ENCODE assay signal across 18 cellular contexts in genomic region chr7:105036217-105037168, GRCh38. TPM values are rescaled to one million over a fixed set of nuclear protein-coding genes. Genes with fewer than 3 reads are reported as not detected.
DNase-seq lines count a peak whose midpoint lies in the region; ATAC-seq, FAIRE-seq and TF ChIP-seq lines count a peak whose summit lies in the region.
"Had no signal": no experiment of that assay in that cellular context is flagged by ENCODE, and none has a peak within 500 bp of the region (broad histone marks: within the 10 kb centered on the region; RNA-seq: fewer than 3 reads in every experiment).

No MANE protein-coding gene starts in this region.

- no peaks in the 10 kb centered on the region for H3K9me3 Mint-ChIP-seq in activated T-cell treated with anti-CD3 and anti-CD28 coated beads, Interleukin-2, amount 50 U/mL, for 24 hours
- no peaks in the 10 kb centered on the region for H3K9me3 Mint-ChIP-seq in stimulated activated effector memory CD8-positive, alpha-beta T cell treated with anti-CD3 and anti-CD28 coated beads, Interleukin-12 subunit alpha, Interleukin-12 subunit beta, amount 100 ng/mL, for 72 hours
- H3K9me3 Mint-ChIP-seq: activated T-helper 2 cell treated with anti-CD3 and anti-CD28 coated beads, Interferon-gamma antibody, Interleukin-2, Interleukin-4, amounts not matched to agents 10 μg/mL and 5 μg/mL and 100 μg/mL, durations not matched to agents 14 hours and 24 hours and 36 hours; WTC11 had no signal

- no peaks in the 10 kb centered on the region for H3K27me3 Mint-ChIP-seq in activated T-cell treated with anti-CD3 and anti-CD28 coated beads, Interleukin-2, amount 50 U/mL, for 24 hours

- ATAC-seq in K562, result peak; percentile 13
- peak; percentile 61 for ATAC-seq in stimulated activated effector memory CD8-positive, alpha-beta T cell treated with anti-CD3 and anti-CD28 coated beads, Interleukin-12 subunit alpha, Interleukin-12 subunit beta, amount 100 ng/mL, for 72 hours
- ATAC-seq in left lung, result no peak
- ATAC-seq in GM18909 (IDR thresholded peaks at IDR 0.05; ENCODE audit: poor library complexity, unreplicated experiment), result no peak
- ATAC-seq: WTC11 had no signal

- H3K27me3 ChIP-seq in K562 (ENCODE audit: control insufficient read depth in 2 of 2, insufficient read depth in 2 of 2, low read length in 2 of 2) (no peaks in the 10 kb centered on the region), left lung (no peaks in the 10 kb centered on the region)
- H3K27me3 ChIP-seq: ascending aorta, spleen, suprapubic skin had no signal

- no TSS peak for BruUV-seq in K562 (replicated peaks; lab: Mats Ljungman, UMichigan)

- no peak overlapping the region; a peak in 1 of 4 replicates for H3K9ac ChIP-seq in K562 (ENCODE audit: insufficient read depth in 1 of 2, low read depth in 2 of 2, low read length in 2 of 2)

- no peak overlapping the region for H3K27ac ChIP-seq in K562 (ENCODE audit: extremely low read depth, low read depth, low read length)
- no peak overlapping the region for H3K27ac ChIP-seq in left lung
- H3K27ac ChIP-seq: suprapubic skin had no signal

- peaks cover 63% of the 10 kb centered on the region for H3K4me1 Mint-ChIP-seq in activated T-cell treated with anti-CD3 and anti-CD28 coated beads, Interleukin-2, amount 50 U/mL, for 24 hours (ENCODE audit: low read depth)
- peaks cover 49% of the 10 kb centered on the region for H3K4me1 Mint-ChIP-seq in stimulated activated effector memory CD8-positive, alpha-beta T cell treated with anti-CD3 and anti-CD28 coated beads, Interleukin-12 subunit alpha, Interleukin-12 subunit beta, amount 100 ng/mL, for 72 hours

- H3K9me3 ChIP-seq in K562 (replicated peaks; ENCODE audit: control insufficient read depth, insufficient read depth, low read depth, low read length) (no peaks in the 10 kb centered on the region), left lung (no peaks in the 10 kb centered on the region)
- H3K9me3 ChIP-seq: ascending aorta, spleen, suprapubic skin had no signal

- DNase-seq in activated T-cell treated with anti-CD3 and anti-CD28 coated beads, Interleukin-2, amount 50 U/mL, for 24 hours, result no peak
- DNase-seq in activated T-cell treated with anti-CD3 and anti-CD28 coated beads, Interleukin-2, amount 50 U/mL, for 48 hours, result no peak
- peak; percentile 17 for DNase-seq in NCI-H2171 (lab: John Stamatoyannopoulos, UW)
- DNase-seq in K562 (ENCODE audit: extremely low read depth in 1 of 4, low spot score in 3 of 4), result no peak
- no peak for DNase-seq in stimulated activated effector memory CD8-positive, alpha-beta T cell treated with anti-CD3 and anti-CD28 coated beads, Interleukin-12 subunit alpha, Interleukin-12 subunit beta, amount 100 ng/mL, for 72 hours (ENCODE audit: low spot score in 2 of 2)
- DNase-seq in medulla oblongata (ENCODE audit: extremely low spot score), result no peak
- no peak for DNase-seq in left lung
- DNase-seq: dermis blood vessel endothelial cell, DMS79, NCI-H2107, nucleus accumbens, spleen had no signal

- whole genome bisulfite sequencing in K562 (ENCODE audit: insufficient coverage, low coverage, missing lambda C conversion rate), result 67% methylated on average over 5 of the region's 5 CpGs

- no peak overlapping the region for H3K4me3 Mint-ChIP-seq in activated T-cell treated with anti-CD3 and anti-CD28 coated beads, Interleukin-2, amount 50 U/mL, for 24 hours
- H3K4me3 Mint-ChIP-seq in stimulated activated effector memory CD8-positive, alpha-beta T cell treated with anti-CD3 and anti-CD28 coated beads, Interleukin-12 subunit alpha, Interleukin-12 subunit beta, amount 100 ng/mL, for 72 hours, result peak overlapping the region; percentile 30
- H3K4me3 Mint-ChIP-seq: WTC11 had no signal

- no peak for TF ChIP-seq POLR2A in K562 (conservative IDR thresholded peaks at IDR 0.05)

- 0 out of 2 replicates have a peak overlapping the region, but pooled peaks have one; percentile 4 for H3K4me2 ChIP-seq in K562 (ENCODE audit: insufficient read depth, low read length)

- H2AFZ ChIP-seq in K562 (ENCODE audit: low read depth, low read length), result no peak overlapping the region

- TF ChIP-seq CTCF in K562 (IDR thresholded peaks at IDR 0.05 in 2 of 3, conservative IDR thresholded peaks at IDR 0.05 in 1 of 3; ENCODE audit: insufficient read depth in 2 of 3, low read depth in 1 of 3, low read length in 3 of 3) (no peak), left lung (IDR thresholded peaks at IDR 0.05) (no peak)

- no peak for TF ChIP-seq RAD21 in K562 (CRISPR knock-in tag; conservative IDR thresholded peaks at IDR 0.05 in 1 of 2, IDR thresholded peaks at IDR 0.05 in 1 of 2)

- peaks cover 37% of the 10 kb centered on the region for H3K36me3 ChIP-seq in K562 (ENCODE audit: control insufficient read depth, insufficient read depth, low read length)
- peaks cover 0 to 10% of the 10 kb centered on the region in 2 donors for H3K36me3 ChIP-seq in left lung

- POLR2A ChIA-PET in K562 (lab: Yijun Ruan, JAX), result interaction anchor here (0.6 to 2.4 kb wide), 11 partner anchors 8 to 50 kb away, joined by 3 to 9 read pairs (median 3); no protein-coding TSS in a partner anchor

- no peak for TF ChIP-seq EP300 in K562 (IDR thresholded peaks at IDR 0.05; ENCODE audit: low read length)

- H3K27ac Mint-ChIP-seq in activated T-cell treated with anti-CD3 and anti-CD28 coated beads, Interleukin-2, amount 50 U/mL, for 24 hours, result peak overlapping the region; percentile 76
- peak overlapping the region; percentile 71 for H3K27ac Mint-ChIP-seq in stimulated activated effector memory CD8-positive, alpha-beta T cell treated with anti-CD3 and anti-CD28 coated beads, Interleukin-12 subunit alpha, Interleukin-12 subunit beta, amount 100 ng/mL, for 72 hours

- CTCF ChIA-PET in K562 (lab: Yijun Ruan, JAX; ENCODE audit: low intra/inter-chr PET ratio), result no interaction called here

- H3K4me3 ChIP-seq in K562 (no peak overlapping the region), left lung (no peak overlapping the region)
- H3K4me3 ChIP-seq: ascending aorta, lung, spleen, suprapubic skin had no signal

- H3K9me1 ChIP-seq in K562 (ENCODE audit: control insufficient read depth, insufficient read depth, low read length), result no peaks in the 10 kb centered on the region

- peaks cover 96% of the 10 kb centered on the region for H3K79me2 ChIP-seq in K562 (ENCODE audit: control insufficient read depth, insufficient read depth, low read length)

- intact Hi-C loops in K562 (cut with micrococcal nuclease) (no loop called here), left lung (cut with DNase I) (no loop called here)

- H3K4me1 ChIP-seq in K562 (replicated peaks in 1 of 2; ENCODE audit: control insufficient read depth in 2 of 2, insufficient read depth in 2 of 2, low read length in 2 of 2) (peaks cover 11 to 14% of the 10 kb centered on the region in 2 experiments; a peak in 3 of 5 replicates), left lung (peaks cover 8 to 85% of the 10 kb centered on the region in 2 donors)

- in situ Hi-C loops in K562 (cut with MboI), result no loop called here

- H3K36me3 Mint-ChIP-seq in activated T-cell treated with anti-CD3 and anti-CD28 coated beads, Interleukin-2, amount 50 U/mL, for 24 hours (ENCODE audit: low read depth), result peaks cover 65% of the 10 kb centered on the region
- H3K36me3 Mint-ChIP-seq in stimulated activated effector memory CD8-positive, alpha-beta T cell treated with anti-CD3 and anti-CD28 coated beads, Interleukin-12 subunit alpha, Interleukin-12 subunit beta, amount 100 ng/mL, for 72 hours, result peaks cover 95% of the 10 kb centered on the region

- FAIRE-seq in K562 (lab: Jason Lieb, UNC), result no peak

- peaks cover 24% of the 10 kb centered on the region for H4K20me1 ChIP-seq in K562 (replicated peaks; ENCODE audit: control insufficient read depth, insufficient read depth, low read length)

TF ChIP-seq in K562, 482 proteins besides CTCF, POLR2A, EP300 and RAD21:
- peak; percentile 69; the same call in 1 of the 2 replicates for TF ChIP-seq MBD1 (CRISPR knock-in tag; IDR thresholded peaks at IDR 0.05)
- TF ChIP-seq ELF1 (tag; IDR thresholded peaks at IDR 0.05), result 0 out of 2 replicates have a peak, but pooled peaks have one; percentile 28
- no peak for TF ChIP-seq CGGBP1 (CRISPR knock-in tag; IDR thresholded peaks at IDR 0.05)

RNA-seq across cellular contexts. Expression of gene KMT2E, which starts 22.5 kb away (rescaled TPM):
- 207 and 465 TPM in 2 replicates for total RNA-seq in K562 (2011; cell fraction: chromatin; rRNA removed; ENCODE audit: low replicate concordance)
- total RNA-seq in K562 (2011; cell fraction: nucleolus; rRNA removed), result 88.1 and 130 TPM in 2 replicates
- total RNA-seq in K562 (2011; cell fraction: nucleoplasm; rRNA removed), result 182 and 231 TPM in 2 replicates
- total RNA-seq in K562 (2014; rRNA removed) (33.5 and 38.1 TPM in 2 replicates), K562 (2014; rRNA removed; fragmentation: Illumina TruSeq; extraction: Trizol) (41.7 and 46.6 TPM in 2 replicates), K562 (2015; rRNA removed; fragmentation: Illumina TruSeq; extraction: Trizol) (38.6 and 39.9 TPM in 2 replicates), K562 (2021) (48.1 and 55.3 TPM in 2 replicates), left lung (10 to 100 TPM; 74.5 to 96.2 TPM)
- polyA plus RNA-seq in K562 (2011; rRNA removed) (11.1 and 14.5 TPM in 2 replicates), K562 (2014; fragmentation: Illumina TruSeq; extraction: Trizol) (33.8 and 38.7 TPM in 2 replicates), K562 (2014; fragmentation: Nextera tagmentation; extraction: Ambion mirVana) (10 to 100 TPM in 1 of 2 experiments, 1 to 10 TPM in 1; 8.9 to 15.9 TPM), K562 (2014; rRNA removed) (18.2 and 23.4 TPM in 2 replicates)
- 7.9 and 14.7 TPM in 2 replicates for polyA plus RNA-seq in K562 (2011; cell fraction: cytosol; rRNA removed)
- polyA plus RNA-seq in K562 (2011; cell fraction: nucleus; rRNA removed), result 55.0 and 72.1 TPM in 2 replicates
- polyA plus RNA-seq in K562 (2012), result 26.5 and 30.8 TPM in 2 replicates
- 84.5 and 96.0 TPM in 2 replicates for polyA minus RNA-seq in K562 (2011; rRNA and poly(A)+ RNA removed)
- 28.8 and 34.0 TPM in 2 replicates for polyA minus RNA-seq in K562 (2011; cell fraction: cytosol; rRNA and poly(A)+ RNA removed)
- 110 and 143 TPM in 2 replicates for polyA minus RNA-seq in K562 (2011; cell fraction: nucleus; rRNA and poly(A)+ RNA removed)

Comparison
In these comparisons a context has a peak if more than half of its experiments do, and no peak if none do; other contexts are left out.
1. ATAC-seq: peak in K562 (single experiment) and stimulated activated effector memory CD8-positive, alpha-beta T cell treated with anti-CD3 and anti-CD28 coated beads, Interleukin-12 subunit alpha, Interleukin-12 subunit beta, amount 100 ng/mL, for 72 hours (single experiment); none in left lung (single experiment) and GM18909 (single experiment).